In the genomic region with DNA sequence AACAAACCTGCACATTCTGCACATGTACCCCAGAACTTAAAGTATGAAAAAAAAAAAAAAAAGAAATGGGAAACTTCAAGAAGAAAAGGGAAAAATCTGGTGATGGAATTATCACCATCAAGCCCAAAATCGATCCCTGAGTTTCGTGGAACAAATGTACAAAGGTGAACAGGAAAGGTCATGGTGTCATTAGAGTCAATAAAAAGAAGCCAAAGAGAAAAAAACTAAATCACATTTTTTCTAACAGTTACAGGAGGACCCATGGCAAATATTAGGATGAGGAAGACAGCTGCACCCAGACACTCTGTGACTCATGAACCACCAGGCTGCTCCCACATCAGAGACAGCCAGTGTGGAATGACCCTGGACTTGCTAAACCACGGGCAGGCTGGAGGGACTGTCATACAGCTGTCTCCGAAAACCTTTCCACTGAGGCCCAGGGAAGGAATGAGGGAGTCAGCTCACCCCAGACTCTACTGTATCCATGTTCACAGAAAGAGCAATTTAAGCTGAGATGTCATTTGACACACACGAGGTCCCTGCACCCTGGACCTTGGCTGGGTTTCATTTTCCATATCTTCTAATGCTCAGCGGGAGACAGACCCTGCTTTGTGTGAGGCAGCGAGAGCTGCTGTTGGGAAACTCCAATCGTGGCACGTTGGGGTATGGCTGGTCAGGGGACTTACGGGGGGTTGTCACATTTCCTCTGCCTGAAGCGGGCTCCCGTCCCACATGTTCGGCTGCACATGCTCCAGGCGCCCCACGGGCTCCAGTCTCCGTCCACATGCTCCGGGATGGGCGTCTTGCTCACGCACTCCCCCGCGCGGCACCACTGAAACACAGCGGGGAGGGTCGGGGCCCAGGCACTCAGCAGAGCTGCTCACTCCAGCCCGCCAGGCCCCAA, we compare ENCODE assay signal across 1 cellular context.
TF ChIP-seq lines count a peak whose summit lies in the region.

No MANE protein-coding gene starts in this region.

TF ChIP-seq in HepG2, 621 proteins besides CTCF, POLR2A, EP300 and RAD21 (continued from another document and continues in another):
- peak; percentile 41; the same call in 1 of the 2 replicates for TF ChIP-seq ZNF292 (CRISPR knock-in tag; IDR thresholded peaks at IDR 0.05; ENCODE audit: borderline replicate concordance, low read depth)
- TF ChIP-seq YY1 (IDR thresholded peaks at IDR 0.05; ENCODE audit: insufficient read depth, insufficient replicate concordance, low read depth, low read length): peak; percentile 35
- TF ChIP-seq MBD4 (IDR thresholded peaks at IDR 0.05; ENCODE audit: borderline replicate concordance, low read length): no peak
- TF ChIP-seq, protein P1, sequence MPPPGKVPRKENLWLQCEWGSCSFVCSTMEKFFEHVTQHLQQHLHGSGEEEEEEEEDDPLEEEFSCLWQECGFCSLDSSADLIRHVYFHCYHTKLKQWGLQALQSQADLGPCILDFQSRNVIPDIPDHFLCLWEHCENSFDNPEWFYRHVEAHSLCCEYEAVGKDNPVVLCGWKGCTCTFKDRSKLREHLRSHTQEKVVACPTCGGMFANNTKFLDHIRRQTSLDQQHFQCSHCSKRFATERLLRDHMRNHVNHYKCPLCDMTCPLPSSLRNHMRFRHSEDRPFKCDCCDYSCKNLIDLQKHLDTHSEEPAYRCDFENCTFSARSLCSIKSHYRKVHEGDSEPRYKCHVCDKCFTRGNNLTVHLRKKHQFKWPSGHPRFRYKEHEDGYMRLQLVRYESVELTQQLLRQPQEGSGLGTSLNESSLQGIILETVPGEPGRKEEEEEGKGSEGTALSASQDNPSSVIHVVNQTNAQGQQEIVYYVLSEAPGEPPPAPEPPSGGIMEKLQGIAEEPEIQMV (CRISPR knock-in tag; IDR thresholded peaks at IDR 0.05; ENCODE audit: low read depth): no peak
- no peak for TF ChIP-seq MED8 (CRISPR knock-in tag; IDR thresholded peaks at IDR 0.05; ENCODE audit: insufficient replicate concordance)
- TF ChIP-seq MAFG (CRISPR knock-in tag; IDR thresholded peaks at IDR 0.05): no peak
- peak; percentile 84; the same call in 1 of the 2 replicates for TF ChIP-seq ZNF136 (CRISPR knock-in tag; IDR thresholded peaks at IDR 0.05; ENCODE audit: low read depth)
- peak; percentile 88 for TF ChIP-seq SALL1 (CRISPR knock-in tag; IDR thresholded peaks at IDR 0.05)
- no peak for TF ChIP-seq MAZ (IDR thresholded peaks at IDR 0.05; ENCODE audit: borderline replicate concordance, low read depth, low read length)
- peak; percentile 87 for TF ChIP-seq MAZ (CRISPR knock-in tag; IDR thresholded peaks at IDR 0.05; ENCODE audit: low read depth)
- TF ChIP-seq, protein P2, sequence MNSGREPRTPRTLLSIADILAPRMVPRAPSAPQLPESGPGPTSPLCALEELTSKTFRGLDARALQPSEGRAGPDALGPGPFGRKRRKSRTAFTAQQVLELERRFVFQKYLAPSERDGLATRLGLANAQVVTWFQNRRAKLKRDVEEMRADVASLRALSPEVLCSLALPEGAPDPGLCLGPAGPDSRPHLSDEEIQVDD (CRISPR knock-in tag; IDR thresholded peaks at IDR 0.05; ENCODE audit: borderline replicate concordance): peak; percentile 61; the same call in 1 of the 2 replicates
- no peak for TF ChIP-seq RBM39 (IDR thresholded peaks at IDR 0.05; ENCODE audit: low read depth, low read length, poor library complexity, severe bottlenecking)
- peak; percentile 66 for TF ChIP-seq XRCC5 (optimal IDR thresholded peaks at IDR 0.05; ENCODE audit: low read length)
- TF ChIP-seq, protein P3, sequence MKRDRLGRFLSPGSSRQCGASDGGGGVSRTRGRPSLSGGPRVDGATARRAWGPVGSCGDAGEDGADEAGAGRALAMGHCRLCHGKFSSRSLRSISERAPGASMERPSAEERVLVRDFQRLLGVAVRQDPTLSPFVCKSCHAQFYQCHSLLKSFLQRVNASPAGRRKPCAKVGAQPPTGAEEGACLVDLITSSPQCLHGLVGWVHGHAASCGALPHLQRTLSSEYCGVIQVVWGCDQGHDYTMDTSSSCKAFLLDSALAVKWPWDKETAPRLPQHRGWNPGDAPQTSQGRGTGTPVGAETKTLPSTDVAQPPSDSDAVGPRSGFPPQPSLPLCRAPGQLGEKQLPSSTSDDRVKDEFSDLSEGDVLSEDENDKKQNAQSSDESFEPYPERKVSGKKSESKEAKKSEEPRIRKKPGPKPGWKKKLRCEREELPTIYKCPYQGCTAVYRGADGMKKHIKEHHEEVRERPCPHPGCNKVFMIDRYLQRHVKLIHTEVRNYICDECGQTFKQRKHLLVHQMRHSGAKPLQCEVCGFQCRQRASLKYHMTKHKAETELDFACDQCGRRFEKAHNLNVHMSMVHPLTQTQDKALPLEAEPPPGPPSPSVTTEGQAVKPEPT (CRISPR knock-in tag; IDR thresholded peaks at IDR 0.05; ENCODE audit: low read depth): peak; percentile 78; the same call in 1 of the 2 replicates
- TF ChIP-seq SNAI1 (CRISPR knock-in tag; IDR thresholded peaks at IDR 0.05; ENCODE audit: borderline replicate concordance): peak; percentile 66; the same call in 1 of the 2 replicates
- TF ChIP-seq, protein P4, sequence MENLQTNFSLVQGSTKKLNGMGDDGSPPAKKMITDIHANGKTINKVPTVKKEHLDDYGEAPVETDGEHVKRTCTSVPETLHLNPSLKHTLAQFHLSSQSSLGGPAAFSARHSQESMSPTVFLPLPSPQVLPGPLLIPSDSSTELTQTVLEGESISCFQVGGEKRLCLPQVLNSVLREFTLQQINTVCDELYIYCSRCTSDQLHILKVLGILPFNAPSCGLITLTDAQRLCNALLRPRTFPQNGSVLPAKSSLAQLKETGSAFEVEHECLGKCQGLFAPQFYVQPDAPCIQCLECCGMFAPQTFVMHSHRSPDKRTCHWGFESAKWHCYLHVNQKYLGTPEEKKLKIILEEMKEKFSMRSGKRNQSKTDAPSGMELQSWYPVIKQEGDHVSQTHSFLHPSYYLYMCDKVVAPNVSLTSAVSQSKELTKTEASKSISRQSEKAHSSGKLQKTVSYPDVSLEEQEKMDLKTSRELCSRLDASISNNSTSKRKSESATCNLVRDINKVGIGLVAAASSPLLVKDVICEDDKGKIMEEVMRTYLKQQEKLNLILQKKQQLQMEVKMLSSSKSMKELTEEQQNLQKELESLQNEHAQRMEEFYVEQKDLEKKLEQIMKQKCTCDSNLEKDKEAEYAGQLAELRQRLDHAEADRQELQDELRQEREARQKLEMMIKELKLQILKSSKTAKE (CRISPR knock-in tag; IDR thresholded peaks at IDR 0.05; ENCODE audit: borderline replicate concordance): no peak
- TF ChIP-seq, protein P5, sequence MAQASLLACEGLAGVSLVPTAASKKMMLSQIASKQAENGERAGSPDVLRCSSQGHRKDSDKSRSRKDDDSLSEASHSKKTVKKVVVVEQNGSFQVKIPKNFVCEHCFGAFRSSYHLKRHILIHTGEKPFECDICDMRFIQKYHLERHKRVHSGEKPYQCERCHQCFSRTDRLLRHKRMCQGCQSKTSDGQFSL (CRISPR knock-in tag; IDR thresholded peaks at IDR 0.05): 0 out of 2 replicates have a peak, but pooled peaks have one; percentile 29
- TF ChIP-seq KMT2B (CRISPR knock-in tag; IDR thresholded peaks at IDR 0.05): peak; percentile 42; the same call in 1 of the 2 replicates
- no peak for TF ChIP-seq SP1 (IDR thresholded peaks at IDR 0.05)
- TF ChIP-seq SP1 (CRISPR knock-in tag; IDR thresholded peaks at IDR 0.05): 0 out of 2 replicates have a peak, but pooled peaks have one; percentile 14
- TF ChIP-seq SMAD1 (CRISPR knock-in tag; IDR thresholded peaks at IDR 0.05; ENCODE audit: borderline replicate concordance, low read depth): no peak
- TF ChIP-seq, protein P6, sequence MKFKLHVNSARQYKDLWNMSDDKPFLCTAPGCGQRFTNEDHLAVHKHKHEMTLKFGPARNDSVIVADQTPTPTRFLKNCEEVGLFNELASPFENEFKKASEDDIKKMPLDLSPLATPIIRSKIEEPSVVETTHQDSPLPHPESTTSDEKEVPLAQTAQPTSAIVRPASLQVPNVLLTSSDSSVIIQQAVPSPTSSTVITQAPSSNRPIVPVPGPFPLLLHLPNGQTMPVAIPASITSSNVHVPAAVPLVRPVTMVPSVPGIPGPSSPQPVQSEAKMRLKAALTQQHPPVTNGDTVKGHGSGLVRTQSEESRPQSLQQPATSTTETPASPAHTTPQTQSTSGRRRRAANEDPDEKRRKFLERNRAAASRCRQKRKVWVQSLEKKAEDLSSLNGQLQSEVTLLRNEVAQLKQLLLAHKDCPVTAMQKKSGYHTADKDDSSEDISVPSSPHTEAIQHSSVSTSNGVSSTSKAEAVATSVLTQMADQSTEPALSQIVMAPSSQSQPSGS (CRISPR knock-in tag; IDR thresholded peaks at IDR 0.05): no peak
- TF ChIP-seq, protein P7, sequence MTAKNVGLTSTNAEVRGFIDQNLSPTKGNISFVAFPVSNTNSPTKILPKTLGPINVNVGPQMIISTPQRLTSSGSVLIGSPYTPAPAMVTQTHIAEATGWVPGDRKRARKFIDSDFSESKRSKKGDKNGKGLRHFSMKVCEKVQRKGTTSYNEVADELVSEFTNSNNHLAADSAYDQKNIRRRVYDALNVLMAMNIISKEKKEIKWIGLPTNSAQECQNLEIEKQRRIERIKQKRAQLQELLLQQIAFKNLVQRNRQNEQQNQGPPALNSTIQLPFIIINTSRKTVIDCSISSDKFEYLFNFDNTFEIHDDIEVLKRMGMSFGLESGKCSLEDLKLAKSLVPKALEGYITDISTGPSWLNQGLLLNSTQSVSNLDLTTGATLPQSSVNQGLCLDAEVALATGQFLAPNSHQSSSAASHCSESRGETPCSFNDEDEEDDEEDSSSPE (CRISPR knock-in tag; IDR thresholded peaks at IDR 0.05): peak; percentile 74
- TF ChIP-seq, protein P8, sequence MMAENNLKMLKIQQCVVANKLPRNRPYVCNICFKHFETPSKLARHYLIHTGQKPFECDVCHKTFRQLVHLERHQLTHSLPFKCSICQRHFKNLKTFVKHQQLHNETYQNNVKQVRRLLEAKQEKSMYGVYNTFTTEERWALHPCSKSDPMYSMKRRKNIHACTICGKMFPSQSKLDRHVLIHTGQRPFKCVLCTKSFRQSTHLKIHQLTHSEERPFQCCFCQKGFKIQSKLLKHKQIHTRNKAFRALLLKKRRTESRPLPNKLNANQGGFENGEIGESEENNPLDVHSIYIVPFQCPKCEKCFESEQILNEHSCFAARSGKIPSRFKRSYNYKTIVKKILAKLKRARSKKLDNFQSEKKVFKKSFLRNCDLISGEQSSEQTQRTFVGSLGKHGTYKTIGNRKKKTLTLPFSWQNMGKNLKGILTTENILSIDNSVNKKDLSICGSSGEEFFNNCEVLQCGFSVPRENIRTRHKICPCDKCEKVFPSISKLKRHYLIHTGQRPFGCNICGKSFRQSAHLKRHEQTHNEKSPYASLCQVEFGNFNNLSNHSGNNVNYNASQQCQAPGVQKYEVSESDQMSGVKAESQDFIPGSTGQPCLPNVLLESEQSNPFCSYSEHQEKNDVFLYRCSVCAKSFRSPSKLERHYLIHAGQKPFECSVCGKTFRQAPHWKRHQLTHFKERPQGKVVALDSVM (CRISPR knock-in tag; IDR thresholded peaks at IDR 0.05): no peak
- TF ChIP-seq, protein P9, sequence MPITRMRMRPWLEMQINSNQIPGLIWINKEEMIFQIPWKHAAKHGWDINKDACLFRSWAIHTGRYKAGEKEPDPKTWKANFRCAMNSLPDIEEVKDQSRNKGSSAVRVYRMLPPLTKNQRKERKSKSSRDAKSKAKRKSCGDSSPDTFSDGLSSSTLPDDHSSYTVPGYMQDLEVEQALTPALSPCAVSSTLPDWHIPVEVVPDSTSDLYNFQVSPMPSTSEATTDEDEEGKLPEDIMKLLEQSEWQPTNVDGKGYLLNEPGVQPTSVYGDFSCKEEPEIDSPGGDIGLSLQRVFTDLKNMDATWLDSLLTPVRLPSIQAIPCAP (CRISPR knock-in tag; IDR thresholded peaks at IDR 0.05; ENCODE audit: low read depth): 0 out of 2 replicates have a peak, but pooled peaks have one; percentile 74
- TF ChIP-seq, protein P10, sequence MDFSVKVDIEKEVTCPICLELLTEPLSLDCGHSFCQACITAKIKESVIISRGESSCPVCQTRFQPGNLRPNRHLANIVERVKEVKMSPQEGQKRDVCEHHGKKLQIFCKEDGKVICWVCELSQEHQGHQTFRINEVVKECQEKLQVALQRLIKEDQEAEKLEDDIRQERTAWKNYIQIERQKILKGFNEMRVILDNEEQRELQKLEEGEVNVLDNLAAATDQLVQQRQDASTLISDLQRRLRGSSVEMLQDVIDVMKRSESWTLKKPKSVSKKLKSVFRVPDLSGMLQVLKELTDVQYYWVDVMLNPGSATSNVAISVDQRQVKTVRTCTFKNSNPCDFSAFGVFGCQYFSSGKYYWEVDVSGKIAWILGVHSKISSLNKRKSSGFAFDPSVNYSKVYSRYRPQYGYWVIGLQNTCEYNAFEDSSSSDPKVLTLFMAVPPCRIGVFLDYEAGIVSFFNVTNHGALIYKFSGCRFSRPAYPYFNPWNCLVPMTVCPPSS (IDR thresholded peaks at IDR 0.05): no peak
- no peak for TF ChIP-seq SUZ12 (IDR thresholded peaks at IDR 0.05; ENCODE audit: low read depth, low read length)
- no peak; the same call in none of the 2 replicates for TF ChIP-seq ZNF598 (CRISPR knock-in tag; IDR thresholded peaks at IDR 0.05; ENCODE audit: borderline replicate concordance)
- 0 out of 2 replicates have a peak, but pooled peaks have one; percentile 49 for TF ChIP-seq ZNF83 (CRISPR knock-in tag; IDR thresholded peaks at IDR 0.05; ENCODE audit: borderline replicate concordance)
- TF ChIP-seq, protein P11, sequence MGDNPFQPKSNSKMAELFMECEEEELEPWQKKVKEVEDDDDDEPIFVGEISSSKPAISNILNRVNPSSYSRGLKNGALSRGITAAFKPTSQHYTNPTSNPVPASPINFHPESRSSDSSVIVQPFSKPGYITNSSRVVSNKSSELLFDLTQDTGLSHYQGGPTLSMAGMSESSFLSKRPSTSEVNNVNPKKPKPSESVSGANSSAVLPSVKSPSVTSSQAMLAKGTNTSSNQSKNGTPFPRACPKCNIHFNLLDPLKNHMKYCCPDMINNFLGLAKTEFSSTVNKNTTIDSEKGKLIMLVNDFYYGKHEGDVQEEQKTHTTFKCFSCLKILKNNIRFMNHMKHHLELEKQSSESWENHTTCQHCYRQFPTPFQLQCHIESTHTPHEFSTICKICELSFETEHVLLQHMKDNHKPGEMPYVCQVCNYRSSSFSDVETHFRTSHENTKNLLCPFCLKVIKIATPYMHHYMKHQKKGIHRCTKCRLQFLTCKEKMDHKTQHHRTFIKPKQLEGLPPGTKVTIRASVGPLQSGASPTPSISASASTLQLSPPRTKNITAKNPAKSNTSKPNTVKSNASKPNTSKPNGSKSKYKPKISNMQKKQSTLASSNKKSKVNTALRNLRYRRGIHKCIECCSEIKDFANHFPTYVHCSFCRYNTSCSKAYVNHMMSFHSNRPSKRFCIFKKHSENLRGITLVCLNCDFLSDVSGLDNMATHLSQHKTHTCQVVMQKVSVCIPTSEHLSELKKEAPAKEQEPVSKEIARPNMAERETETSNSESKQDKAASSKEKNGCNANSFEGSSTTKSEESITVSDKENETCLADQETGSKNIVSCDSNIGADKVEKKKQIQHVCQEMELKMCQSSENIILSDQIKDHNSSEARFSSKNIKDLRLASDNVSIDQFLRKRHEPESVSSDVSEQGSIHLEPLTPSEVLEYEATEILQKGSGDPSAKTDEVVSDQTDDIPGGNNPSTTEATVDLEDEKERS (CRISPR knock-in tag; IDR thresholded peaks at IDR 0.05): peak; percentile 89
- no peak for TF ChIP-seq ZNF33A (CRISPR knock-in tag; IDR thresholded peaks at IDR 0.05; ENCODE audit: borderline replicate concordance)
- no peak for TF ChIP-seq ZNF878 (CRISPR knock-in tag; IDR thresholded peaks at IDR 0.05)
- 0 out of 2 replicates have a peak, but pooled peaks have one; percentile 38 for TF ChIP-seq ZMYM2 (CRISPR knock-in tag; IDR thresholded peaks at IDR 0.05)
- peak; percentile 93 for TF ChIP-seq NRL (CRISPR knock-in tag; IDR thresholded peaks at IDR 0.05; ENCODE audit: borderline replicate concordance)
- TF ChIP-seq RXRB (CRISPR knock-in tag; IDR thresholded peaks at IDR 0.05; ENCODE audit: borderline replicate concordance): no peak
- TF ChIP-seq RXRA (CRISPR knock-in tag; IDR thresholded peaks at IDR 0.05): 0 out of 2 replicates have a peak, but pooled peaks have one; percentile 34
- TF ChIP-seq ZNF766 (CRISPR knock-in tag; IDR thresholded peaks at IDR 0.05; ENCODE audit: borderline replicate concordance): peak; percentile 88; the same call in 1 of the 2 replicates
- TF ChIP-seq ZZZ3 (CRISPR knock-in tag; IDR thresholded peaks at IDR 0.05; ENCODE audit: borderline replicate concordance): no peak
